2 cellular contexts compared by ENCODE assay signal in the genomic region with DNA sequence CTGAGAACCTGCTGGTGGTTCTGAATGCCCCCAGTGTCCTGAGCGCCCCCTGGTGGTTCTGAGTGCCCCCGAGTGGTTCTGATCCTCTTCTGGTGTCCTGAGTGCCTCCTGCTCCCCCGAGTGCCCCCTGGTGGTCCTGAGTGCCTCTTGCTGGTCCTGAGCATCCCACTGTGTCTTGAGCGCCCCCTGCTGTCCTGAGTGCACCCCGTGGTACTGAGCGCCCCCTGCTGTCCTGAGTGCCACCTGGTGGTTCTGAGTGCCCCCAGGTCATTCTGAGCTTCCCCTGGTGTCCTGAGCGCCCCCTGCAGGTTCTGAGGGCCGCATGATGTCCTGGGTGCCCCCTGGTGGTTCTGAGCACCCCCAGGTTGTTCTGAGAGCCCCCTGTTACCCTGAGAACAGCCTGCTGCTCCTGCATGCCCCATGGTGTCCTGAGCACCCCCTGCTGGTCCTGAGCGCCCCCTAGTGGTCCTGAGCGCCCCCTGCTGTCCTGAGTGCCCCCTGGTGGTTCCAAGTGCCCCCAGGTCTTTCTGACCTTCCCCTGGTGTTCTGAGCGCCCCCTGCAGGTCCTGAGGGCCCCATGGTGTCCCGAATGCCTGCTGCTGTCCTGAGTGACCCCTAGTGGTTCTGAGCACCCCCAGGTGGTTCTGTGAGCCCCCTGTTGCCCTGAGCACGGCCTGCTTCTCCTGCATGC.
TF ChIP-seq lines count a peak whose summit lies in the region.

No MANE protein-coding gene starts in this region.

TF ChIP-seq in SK-N-SH, 30 proteins besides CTCF, POLR2A, EP300 and RAD21 (continued from another document):
- no peak for TF ChIP-seq RFX5 (IDR thresholded peaks at IDR 0.05; ENCODE audit: low read length)
- no peak for TF ChIP-seq POLR2AphosphoS5 (IDR thresholded peaks at IDR 0.05; ENCODE audit: low read depth, low read length)
- TF ChIP-seq GATA2 (CRISPR knock-in tag; IDR thresholded peaks at IDR 0.05) = no peak
- no peak for TF ChIP-seq SMC3 (IDR thresholded peaks at IDR 0.05; ENCODE audit: low read depth, low read length)
- no peak for TF ChIP-seq EZH2phosphoT487 (IDR thresholded peaks at IDR 0.05; ENCODE audit: borderline replicate concordance, low read depth)
- TF ChIP-seq, protein P1, sequence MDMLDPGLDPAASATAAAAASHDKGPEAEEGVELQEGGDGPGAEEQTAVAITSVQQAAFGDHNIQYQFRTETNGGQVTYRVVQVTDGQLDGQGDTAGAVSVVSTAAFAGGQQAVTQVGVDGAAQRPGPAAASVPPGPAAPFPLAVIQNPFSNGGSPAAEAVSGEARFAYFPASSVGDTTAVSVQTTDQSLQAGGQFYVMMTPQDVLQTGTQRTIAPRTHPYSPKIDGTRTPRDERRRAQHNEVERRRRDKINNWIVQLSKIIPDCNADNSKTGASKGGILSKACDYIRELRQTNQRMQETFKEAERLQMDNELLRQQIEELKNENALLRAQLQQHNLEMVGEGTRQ (IDR thresholded peaks at IDR 0.05; ENCODE audit: borderline replicate concordance, low read depth, low read length) = no peak
- no peak for TF ChIP-seq RCOR1 (IDR thresholded peaks at IDR 0.05; ENCODE audit: low read length)
- TF ChIP-seq YY1 (IDR thresholded peaks at IDR 0.05; ENCODE audit: low read depth) = no peak
- TF ChIP-seq TAF1 (IDR thresholded peaks at IDR 0.05; ENCODE audit: borderline replicate concordance, low read depth, low read length) = no peak

TF ChIP-seq in SK-N-SH treated with all-trans-retinoic acid at 6 μM for 48 hours, 23 proteins besides CTCF, POLR2A, EP300 and RAD21 (continued from another document):
- TF ChIP-seq, protein P2, sequence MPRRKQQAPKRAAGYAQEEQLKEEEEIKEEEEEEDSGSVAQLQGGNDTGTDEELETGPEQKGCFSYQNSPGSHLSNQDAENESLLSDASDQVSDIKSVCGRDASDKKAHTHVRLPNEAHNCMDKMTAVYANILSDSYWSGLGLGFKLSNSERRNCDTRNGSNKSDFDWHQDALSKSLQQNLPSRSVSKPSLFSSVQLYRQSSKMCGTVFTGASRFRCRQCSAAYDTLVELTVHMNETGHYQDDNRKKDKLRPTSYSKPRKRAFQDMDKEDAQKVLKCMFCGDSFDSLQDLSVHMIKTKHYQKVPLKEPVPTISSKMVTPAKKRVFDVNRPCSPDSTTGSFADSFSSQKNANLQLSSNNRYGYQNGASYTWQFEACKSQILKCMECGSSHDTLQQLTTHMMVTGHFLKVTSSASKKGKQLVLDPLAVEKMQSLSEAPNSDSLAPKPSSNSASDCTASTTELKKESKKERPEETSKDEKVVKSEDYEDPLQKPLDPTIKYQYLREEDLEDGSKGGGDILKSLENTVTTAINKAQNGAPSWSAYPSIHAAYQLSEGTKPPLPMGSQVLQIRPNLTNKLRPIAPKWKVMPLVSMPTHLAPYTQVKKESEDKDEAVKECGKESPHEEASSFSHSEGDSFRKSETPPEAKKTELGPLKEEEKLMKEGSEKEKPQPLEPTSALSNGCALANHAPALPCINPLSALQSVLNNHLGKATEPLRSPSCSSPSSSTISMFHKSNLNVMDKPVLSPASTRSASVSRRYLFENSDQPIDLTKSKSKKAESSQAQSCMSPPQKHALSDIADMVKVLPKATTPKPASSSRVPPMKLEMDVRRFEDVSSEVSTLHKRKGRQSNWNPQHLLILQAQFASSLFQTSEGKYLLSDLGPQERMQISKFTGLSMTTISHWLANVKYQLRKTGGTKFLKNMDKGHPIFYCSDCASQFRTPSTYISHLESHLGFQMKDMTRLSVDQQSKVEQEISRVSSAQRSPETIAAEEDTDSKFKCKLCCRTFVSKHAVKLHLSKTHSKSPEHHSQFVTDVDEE (CRISPR knock-in tag; IDR thresholded peaks at IDR 0.05) = no peak
- no peak for TF ChIP-seq PPARA (CRISPR knock-in tag; IDR thresholded peaks at IDR 0.05; ENCODE audit: borderline replicate concordance)
- TF ChIP-seq ZFP30 (CRISPR knock-in tag; IDR thresholded peaks at IDR 0.05) = no peak
